ENCODE assay signal across 14 cellular contexts in the genomic region with DNA sequence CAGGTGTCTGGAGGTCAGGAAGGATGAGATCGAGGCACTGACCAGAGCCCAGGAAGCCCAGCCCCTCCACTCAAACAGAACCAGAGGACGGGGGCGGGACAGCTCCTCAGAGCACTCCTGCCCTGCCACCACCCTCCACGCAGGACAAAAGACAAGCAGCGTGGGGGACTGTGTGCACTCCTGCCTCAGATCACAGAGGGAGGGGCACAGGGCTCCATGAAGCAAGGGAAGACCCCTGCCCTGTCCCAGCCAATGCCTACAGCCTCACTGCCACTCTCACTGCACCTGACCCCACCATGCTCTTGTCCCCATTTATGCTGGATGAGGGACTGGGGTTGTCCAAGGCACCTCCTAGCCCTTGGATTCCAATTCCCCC.
DNase-seq lines count a peak whose midpoint lies in the region; ATAC-seq, FAIRE-seq and TF ChIP-seq lines count a peak whose summit lies in the region.
"Had no signal": no experiment of that assay in that cellular context is flagged by ENCODE, and none has a peak within 500 bp of the region (broad histone marks: within the 10 kb centered on the region; RNA-seq: fewer than 3 reads in every experiment).

No MANE protein-coding gene starts in this region.

- no peaks in the 10 kb centered on the region for H3K9me3 Mint-ChIP-seq in activated CD4-positive, alpha-beta T cell treated with anti-CD3 and anti-CD28 coated beads for 36 hours (ENCODE audit: low read depth)
- H3K9me3 Mint-ChIP-seq in activated naive CD8-positive, alpha-beta T cell treated with anti-CD3 and anti-CD28 coated beads for 36 hours = no peaks in the 10 kb centered on the region
- H3K9me3 Mint-ChIP-seq in neural crest cell = no peaks in the 10 kb centered on the region
- H3K9me3 Mint-ChIP-seq: activated B cell treated with CpG ODN at 0.5 μM for 24 hours had no signal

- H3K4me1 Mint-ChIP-seq in activated CD4-positive, alpha-beta T cell treated with anti-CD3 and anti-CD28 coated beads for 36 hours = peaks cover 20% of the 10 kb centered on the region
- H3K4me1 Mint-ChIP-seq in activated naive CD8-positive, alpha-beta T cell treated with anti-CD3 and anti-CD28 coated beads for 36 hours = peaks cover 13% of the 10 kb centered on the region
- H3K4me1 Mint-ChIP-seq in neural crest cell = peaks cover 27% of the 10 kb centered on the region

- no peak for TF ChIP-seq POLR2A in GM12892 (IDR thresholded peaks at IDR 0.05; ENCODE audit: low read depth, low read length)

- TF ChIP-seq CTCF in neural crest cell (conservative IDR thresholded peaks at IDR 0.05) = no peak

- H3K27ac Mint-ChIP-seq in activated CD4-positive, alpha-beta T cell treated with anti-CD3 and anti-CD28 coated beads for 36 hours = peak overlapping the region; percentile 37
- H3K27ac Mint-ChIP-seq in activated naive CD8-positive, alpha-beta T cell treated with anti-CD3 and anti-CD28 coated beads for 36 hours = peak overlapping the region; percentile 26
- no peak overlapping the region for H3K27ac Mint-ChIP-seq in neural crest cell (ENCODE audit: unreplicated experiment)
- H3K27ac Mint-ChIP-seq: activated B cell treated with CpG ODN at 0.5 μM for 24 hours had no signal

- CTCF ChIA-PET in activated CD4-positive, alpha-beta T cell treated with anti-CD3 and anti-CD28 coated beads for 36 hours (lab: Charles Lee) = interaction anchor here (0.6 to 3.9 kb wide), 4 partner anchors 8 to 1897 kb away, joined by 3 to 19 read pairs (median 4); no protein-coding TSS in a partner anchor

- POLR2A ChIA-PET in activated CD4-positive, alpha-beta T cell treated with anti-CD3 and anti-CD28 coated beads for 36 hours (lab: Charles Lee) = interaction anchor here (0.7 kb wide), 1 partner anchor 190 kb away, joined by 4 read pairs; no protein-coding TSS in a partner anchor

- peaks cover 18% of the 10 kb centered on the region for H3K36me3 Mint-ChIP-seq in activated CD4-positive, alpha-beta T cell treated with anti-CD3 and anti-CD28 coated beads for 36 hours (ENCODE audit: low read depth)
- peaks cover 8% of the 10 kb centered on the region for H3K36me3 Mint-ChIP-seq in activated naive CD8-positive, alpha-beta T cell treated with anti-CD3 and anti-CD28 coated beads for 36 hours
- H3K36me3 Mint-ChIP-seq in neural crest cell (ENCODE audit: low read depth) = peaks cover 8% of the 10 kb centered on the region

- peak; percentile 17 for ATAC-seq in activated CD4-positive, alpha-beta T cell treated with anti-CD3 and anti-CD28 coated beads for 36 hours
- no peak for ATAC-seq in HG02870 (IDR thresholded peaks at IDR 0.05; ENCODE audit: unreplicated experiment)

- peak; percentile 30 for FAIRE-seq in GM12892 (lab: Jason Lieb, UNC)
- FAIRE-seq: A549, urothelium cell line had no signal

- intact Hi-C loops in activated CD4-positive, alpha-beta T cell treated with anti-CD3 and anti-CD28 coated beads for 36 hours (cut with DNase I, micrococcal nuclease) = loop anchor here in 1 of 2 experiments (1.0 kb wide), 1 partner anchor 32 kb away; no protein-coding TSS in a partner anchor
- intact Hi-C loops in head of caudate nucleus (cut with DNase I) = no loop called here

- no peaks in the 10 kb centered on the region for H3K27me3 Mint-ChIP-seq in activated CD4-positive, alpha-beta T cell treated with anti-CD3 and anti-CD28 coated beads for 36 hours
- H3K27me3 Mint-ChIP-seq in activated naive CD8-positive, alpha-beta T cell treated with anti-CD3 and anti-CD28 coated beads for 36 hours = no peaks in the 10 kb centered on the region
- no peaks in the 10 kb centered on the region for H3K27me3 Mint-ChIP-seq in neural crest cell (ENCODE audit: low read depth)

- no peak for DNase-seq in activated CD4-positive, alpha-beta T cell treated with anti-CD3 and anti-CD28 coated beads for 36 hours
- no peak for DNase-seq in activated CD4-positive, alpha-beta T cell treated with anti-CD3 and anti-CD28 coated beads, Interleukin-2, amount 50 U/mL, for 48 hours
- no peak for DNase-seq in GM12892 (ENCODE audit: insufficient read length)
- no peak for DNase-seq in activated naive CD8-positive, alpha-beta T cell treated with anti-CD3 and anti-CD28 coated beads for 36 hours
- DNase-seq in neural crest cell (ENCODE audit: low read depth, low spot score) = no peak
- no peak for DNase-seq in SHP77 (lab: John Stamatoyannopoulos, UW)
- no peak for DNase-seq in head of caudate nucleus
- DNase-seq: activated B cell treated with CpG ODN at 0.5 μM for 24 hours, NCI-H1092, NCI-H526 treated with DMSO at 0.1 percent for 48 hours, psoas muscle had no signal

- H3K4me3 Mint-ChIP-seq in activated CD4-positive, alpha-beta T cell treated with anti-CD3 and anti-CD28 coated beads for 36 hours = no peak overlapping the region
- H3K4me3 Mint-ChIP-seq in activated naive CD8-positive, alpha-beta T cell treated with anti-CD3 and anti-CD28 coated beads for 36 hours = no peak overlapping the region
- peak overlapping the region; percentile 10 for H3K4me3 Mint-ChIP-seq in neural crest cell
- H3K4me3 Mint-ChIP-seq: activated B cell treated with CpG ODN at 0.5 μM for 24 hours had no signal
